Comparison of ENCODE assay signal across 34 cellular contexts in genomic region chr3:182722938-182723337, GRCh38.
"Had no signal": no experiment of that assay in that cellular context is flagged by ENCODE, and none has a peak within 500 bp of the region (broad histone marks: within the 10 kb centered on the region; RNA-seq: fewer than 3 reads in every experiment).

No MANE protein-coding gene starts in this region.

- ATAC-seq: activated CD4-positive, CD25-positive, alpha-beta regulatory T cell treated with anti-CD3 and anti-CD28 coated beads, Interleukin-2, amount 50 U/mL, for 24 hours; activated T-cell treated with anti-CD3 and anti-CD28 coated beads, Interleukin-2, amount 50 U/mL, for 72 hours; body of pancreas; heart left ventricle; left colon; naive thymus-derived CD4-positive, alpha-beta T cell; psoas muscle; stimulated activated naive B cell treated with anti-CD40 and anti-IgM and Interleukin-4, amounts not matched to agents 10 μg/mL and 1 μg/mL and 100 μg/mL, for 72 hours had no signal

- FAIRE-seq: colon, endometrium, kidney had no signal

- DNase-seq: activated CD4-positive, alpha-beta T cell treated with anti-CD3 and anti-CD28 coated beads for 48 hours; activated CD4-positive, alpha-beta T cell treated with anti-CD3 and anti-CD28 coated beads, Interleukin-2, amount 50 U/mL, for 48 hours; activated CD8-positive, alpha-beta memory T cell treated with anti-CD3 and anti-CD28 coated beads, Interleukin-2, amount 50 U/mL, for 48 hours; activated naive CD4-positive, alpha-beta T cell treated with anti-CD3 and anti-CD28 coated beads for 36 hours; activated naive CD8-positive, alpha-beta T cell treated with anti-CD3 and anti-CD28 coated beads for 36 hours; activated T-cell treated with anti-CD3 and anti-CD28 coated beads, Interleukin-2, amount 50 U/mL, for 72 hours; adrenal gland; aorta; body of pancreas; dermis blood vessel endothelial cell; effector CD4-positive, alpha-beta T cell; esophagus squamous epithelium; heart left ventricle; hypothalamus; immature natural killer cell; kidney; left colon; midbrain; naive thymus-derived CD4-positive, alpha-beta T cell; nucleus accumbens; psoas muscle; stimulated activated CD4-positive, alpha-beta T cell treated with anti-CD3 and anti-CD28 coated beads, Interleukin-15, amount 100 ng/mL, for 24 hours; stimulated activated CD4-positive, alpha-beta T cell treated with anti-CD3 and anti-CD28 coated beads, Interleukin-2, amount 100 ng/mL, for 24 hours; stimulated activated naive B cell treated with anti-CD40 and anti-IgM and Interleukin-4, amounts not matched to agents 10 μg/mL and 1 μg/mL and 100 μg/mL, for 72 hours; stomach; T1000; tibial artery; WERI-Rb-1 had no signal

- H3K27me3 ChIP-seq: adrenal gland, body of pancreas, stomach, suprapubic skin had no signal

- H3K9me3 ChIP-seq: adrenal gland, body of pancreas, esophagus squamous epithelium, heart left ventricle, psoas muscle, stomach, suprapubic skin, tibial artery had no signal

- H3K79me2 ChIP-seq: parathyroid adenoma had no signal

- H3K4me3 ChIP-seq: adrenal gland, body of pancreas, esophagus squamous epithelium, heart left ventricle, psoas muscle, stomach, suprapubic skin, tibial artery had no signal

- H3K4me1 ChIP-seq: adrenal gland, body of pancreas, heart left ventricle, parathyroid adenoma, psoas muscle had no signal

- H3K36me3 ChIP-seq: adrenal gland, esophagus squamous epithelium, heart left ventricle, stomach, suprapubic skin, tibial artery, WERI-Rb-1 had no signal

- H3K27ac ChIP-seq: adrenal gland, body of pancreas, epithelial cell of prostate, esophagus squamous epithelium, heart left ventricle, parathyroid adenoma, psoas muscle, stomach, suprapubic skin, tibial artery, WERI-Rb-1 had no signal

- H3K9ac ChIP-seq: parathyroid adenoma had no signal
